22 cellular contexts compared by ENCODE assay signal in the genomic region with DNA sequence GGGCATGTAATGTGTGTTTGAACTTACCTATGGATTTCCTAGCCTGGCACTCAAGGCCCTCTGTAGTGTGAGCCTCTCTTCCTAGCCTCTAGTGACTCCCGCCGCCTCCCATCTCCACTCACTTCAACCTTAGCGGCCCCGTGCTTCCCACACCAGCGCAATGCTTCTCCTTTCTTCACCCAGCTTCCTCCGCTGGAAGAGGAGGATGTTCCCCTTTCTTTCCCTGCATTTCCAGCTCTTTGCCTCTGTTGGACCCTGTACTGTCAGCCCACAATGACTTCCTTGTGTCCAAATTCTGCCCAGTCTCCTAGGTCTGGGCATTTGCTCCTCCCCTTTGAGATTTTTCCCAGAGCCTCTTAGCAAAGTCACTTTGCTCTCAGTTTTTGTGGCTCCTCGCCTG.
A peak's percentile ranks its signal among the peaks of the same experiment; 100 is the strongest.
DNase-seq lines count a peak whose midpoint lies in the region; ATAC-seq, FAIRE-seq and TF ChIP-seq lines count a peak whose summit lies in the region.
"Had no signal": no experiment of that assay in that cellular context is flagged by ENCODE, and none has a peak within 500 bp of the region (broad histone marks: within the 10 kb centered on the region; RNA-seq: fewer than 3 reads in every experiment).

No MANE protein-coding gene starts in this region.

- FAIRE-seq in GM19239 (lab: Jason Lieb, UNC), result no peak
- FAIRE-seq: GM12891 had no signal

- no peak for DNase-seq in activated CD4-positive, alpha-beta T cell treated with anti-CD3 and anti-CD28 coated beads for 36 hours
- DNase-seq in activated CD4-positive, alpha-beta T cell treated with anti-CD3 and anti-CD28 coated beads, Interleukin-2, amount 50 U/mL, for 1 hour, result no peak
- peak in 1 of 49 donors; percentile 30 for DNase-seq in substantia nigra (lab: John Stamatoyannopoulos, UW)
- DNase-seq in GM19239 (ENCODE audit: insufficient read length, low spot score), result no peak
- no peak for DNase-seq in glomerular visceral epithelial cell (ENCODE audit: extremely low spot score)
- no peak for DNase-seq in Kasumi-1 (lab: John Stamatoyannopoulos, UW)
- DNase-seq: 8988T; CD8-positive, alpha-beta T cell; DMS153; GOT3; MM.1S; NCI-H1048; NCI-H1436; NCI-H187 treated with DMSO at 0.1 percent for 48 hours; NCI-H2107; NCI-H69; NK-92 treated with Interleukin-12 subunit alpha and Interleukin-12 subunit beta, amount 100 ng/mL, for 24 hours; SJCRH30 had no signal

- H3K9me3 Mint-ChIP-seq in activated CD4-positive, alpha-beta T cell treated with anti-CD3 and anti-CD28 coated beads for 36 hours (ENCODE audit: low read depth), result no peaks in the 10 kb centered on the region
- H3K9me3 Mint-ChIP-seq in dendritic cell treated with granulocyte-macrophage colony-stimulating factor and Interleukin-4, amounts not matched to agents 40 ng/mL and 50 ng/mL, for 4 days, result no peaks in the 10 kb centered on the region
- H3K9me3 Mint-ChIP-seq in nephron, result no peaks in the 10 kb centered on the region
- H3K9me3 Mint-ChIP-seq: CD8-positive, alpha-beta T cell had no signal

- ATAC-seq in activated CD4-positive, alpha-beta T cell treated with anti-CD3 and anti-CD28 coated beads for 36 hours, result no peak
- ATAC-seq: CD8-positive, alpha-beta T cell had no signal

- POLR2A ChIA-PET in activated CD4-positive, alpha-beta T cell treated with anti-CD3 and anti-CD28 coated beads for 36 hours (lab: Charles Lee), result no interaction called here

- intact Hi-C loops in activated CD4-positive, alpha-beta T cell treated with anti-CD3 and anti-CD28 coated beads for 36 hours (cut with DNase I, micrococcal nuclease), result no loop called here
- intact Hi-C loops in dendritic cell treated with granulocyte-macrophage colony-stimulating factor and Interleukin-4, amounts not matched to agents 40 ng/mL and 50 ng/mL, for 4 days (cut with micrococcal nuclease), result no loop called here

- H3K27me3 Mint-ChIP-seq in activated CD4-positive, alpha-beta T cell treated with anti-CD3 and anti-CD28 coated beads for 36 hours, result no peaks in the 10 kb centered on the region
- H3K27me3 Mint-ChIP-seq in dendritic cell treated with granulocyte-macrophage colony-stimulating factor and Interleukin-4, amounts not matched to agents 40 ng/mL and 50 ng/mL, for 4 days, result no peaks in the 10 kb centered on the region
- H3K27me3 Mint-ChIP-seq in nephron (ENCODE audit: low read depth), result peaks cover 9% of the 10 kb centered on the region

- H3K4me1 Mint-ChIP-seq in activated CD4-positive, alpha-beta T cell treated with anti-CD3 and anti-CD28 coated beads for 36 hours, result no peaks in the 10 kb centered on the region
- H3K4me1 Mint-ChIP-seq in dendritic cell treated with granulocyte-macrophage colony-stimulating factor and Interleukin-4, amounts not matched to agents 40 ng/mL and 50 ng/mL, for 4 days (ENCODE audit: low read depth), result peaks cover 48% of the 10 kb centered on the region
- H3K4me1 Mint-ChIP-seq in nephron, result peaks cover 56% of the 10 kb centered on the region

- H3K27ac ChIP-seq in substantia nigra (ENCODE audit: low read depth, low read length, poor library complexity, severe bottlenecking), result peak overlapping the region; percentile 32
- H3K27ac ChIP-seq: BLaER1 treated with 17β-estradiol and CSF1 and Interleukin-3, amounts not matched to agents 10 nM and 100 nM; SJCRH30 had no signal

- TF ChIP-seq CTCF in nephron (IDR thresholded peaks at IDR 0.05; ENCODE audit: unreplicated experiment in 3 of 3), result no peak

- CTCF ChIA-PET in activated CD4-positive, alpha-beta T cell treated with anti-CD3 and anti-CD28 coated beads for 36 hours (lab: Charles Lee), result interaction anchor here (1.1 kb wide), 1 partner anchor 128 kb away, joined by 3 read pairs; no protein-coding TSS in a partner anchor

- no peak overlapping the region for H3K4me3 Mint-ChIP-seq in activated CD4-positive, alpha-beta T cell treated with anti-CD3 and anti-CD28 coated beads for 36 hours
- H3K4me3 Mint-ChIP-seq in dendritic cell treated with granulocyte-macrophage colony-stimulating factor and Interleukin-4, amounts not matched to agents 40 ng/mL and 50 ng/mL, for 4 days, result no peak overlapping the region
- H3K4me3 Mint-ChIP-seq in nephron, result no peak overlapping the region
- H3K4me3 Mint-ChIP-seq: CD8-positive, alpha-beta T cell had no signal

- peak overlapping the region; percentile 35 for H3K27ac Mint-ChIP-seq in activated CD4-positive, alpha-beta T cell treated with anti-CD3 and anti-CD28 coated beads for 36 hours
- peak overlapping the region; percentile 56 for H3K27ac Mint-ChIP-seq in dendritic cell treated with granulocyte-macrophage colony-stimulating factor and Interleukin-4, amounts not matched to agents 40 ng/mL and 50 ng/mL, for 4 days
- H3K27ac Mint-ChIP-seq in nephron, result peak overlapping the region in 2 of 3 experiments; percentile 5 to 13
- H3K27ac Mint-ChIP-seq: CD8-positive, alpha-beta T cell had no signal

- H3K36me3 Mint-ChIP-seq in activated CD4-positive, alpha-beta T cell treated with anti-CD3 and anti-CD28 coated beads for 36 hours (ENCODE audit: low read depth), result no peaks in the 10 kb centered on the region
- H3K36me3 Mint-ChIP-seq in dendritic cell treated with granulocyte-macrophage colony-stimulating factor and Interleukin-4, amounts not matched to agents 40 ng/mL and 50 ng/mL, for 4 days (ENCODE audit: low read depth), result no peaks in the 10 kb centered on the region
- no peaks in the 10 kb centered on the region for H3K36me3 Mint-ChIP-seq in nephron (ENCODE audit: low read depth)
- H3K36me3 Mint-ChIP-seq: CD8-positive, alpha-beta T cell had no signal
